Comparison of ENCODE assay signal across 23 cellular contexts in genomic region chr3:184652465-184652864, GRCh38. TPM values are rescaled to one million over a fixed set of nuclear protein-coding genes. Genes with fewer than 3 reads are reported as not detected.
A peak's percentile ranks its signal among the peaks of the same experiment; 100 is the strongest.
DNase-seq lines count a peak whose midpoint lies in the region; ATAC-seq and TF ChIP-seq lines count a peak whose summit lies in the region.
"Had no signal": no experiment of that assay in that cellular context is flagged by ENCODE, and none has a peak within 500 bp of the region (broad histone marks: within the 10 kb centered on the region; RNA-seq: fewer than 3 reads in every experiment).

No MANE protein-coding gene starts in this region.

- H3K9ac ChIP-seq in mammary epithelial cell (ENCODE audit: insufficient read depth, low read length): peak overlapping the region; percentile 64

- H3K4me1 ChIP-seq in heart left ventricle (peaks cover 0 to 20% (median 0%) of the 10 kb centered on the region in 12 donors), mammary epithelial cell (ENCODE audit: insufficient read depth, low read length) (peaks cover 50% of the 10 kb centered on the region), GM23338 (ENCODE audit: insufficient read depth) (peaks cover 12% of the 10 kb centered on the region)
- H3K4me1 ChIP-seq: HAP-1, pancreas, upper lobe of left lung had no signal

- H3K27ac ChIP-seq in heart left ventricle (no peak overlapping the region), mammary epithelial cell (ENCODE audit: insufficient read depth, low read depth, low read length) (peak overlapping the region; percentile 96), GM23338 (ENCODE audit: low read depth) (no peak overlapping the region)
- H3K27ac ChIP-seq: pancreas, upper lobe of left lung had no signal

- ATAC-seq in left ventricle myocardium superior: no peak
- ATAC-seq in heart left ventricle: no peak
- no peak for ATAC-seq in GM23338
- no peak for ATAC-seq in GM18868 (IDR thresholded peaks at IDR 0.05; ENCODE audit: unreplicated experiment)
- ATAC-seq: CD8-positive, alpha-beta T cell; stimulated activated effector memory CD8-positive, alpha-beta T cell treated with anti-CD3 and anti-CD28 coated beads, Interleukin-12 subunit alpha, Interleukin-12 subunit beta, amount 100 ng/mL, for 72 hours had no signal

- H3K9me3 ChIP-seq in heart left ventricle (peaks cover 0 to 7% (median 0%) of the 10 kb centered on the region in 12 donors), mammary epithelial cell (replicated peaks; ENCODE audit: insufficient read depth, low read length) (no peaks in the 10 kb centered on the region)
- H3K9me3 ChIP-seq: HAP-1, pancreas, upper lobe of left lung had no signal

- TF ChIP-seq CTCF in heart left ventricle (IDR thresholded peaks at IDR 0.05): no peak
- no peak for TF ChIP-seq CTCF in mammary epithelial cell (conservative IDR thresholded peaks at IDR 0.05 in 1 of 2, IDR thresholded peaks at IDR 0.05 in 1 of 2; ENCODE audit: extremely low read depth in 1 of 2, insufficient read depth in 1 of 2, low read depth in 1 of 2, low read length in 2 of 2)
- TF ChIP-seq CTCF in mesothelial cell of epicardium (IDR thresholded peaks at IDR 0.05; ENCODE audit: unreplicated experiment): no peak
- TF ChIP-seq CTCF in GM23338 (conservative IDR thresholded peaks at IDR 0.05; ENCODE audit: low read depth in 2 of 2): no peak

- peaks cover 44% of the 10 kb centered on the region for H3K4me1 Mint-ChIP-seq in mesothelial cell of epicardium
- H3K4me1 Mint-ChIP-seq in GM23338: peaks cover 21% of the 10 kb centered on the region

- no TSS peak for BruUV-seq in mammary epithelial cell (replicated peaks; lab: Mats Ljungman, UMichigan)

- WGBS in heart left ventricle, 4 donors: 72 to 84% (median 80%) methylated on average over 6 of the region's 6 CpGs
- 6% methylated on average over 6 of the region's 6 CpGs for WGBS in mammary epithelial cell (ENCODE audit: low coverage, missing lambda C conversion rate)

- in situ Hi-C loops in mammary epithelial cell (cut with MboI; ENCODE audit: low sequenced_read_pairs in 2 of 2): loop anchor here in 1 of 2 donors (5.0 to 10.0 kb wide), 3 partner anchors 50 to 112 kb away; no protein-coding TSS in a partner anchor

- H3K4me3 Mint-ChIP-seq in mesothelial cell of epicardium: no peak overlapping the region
- H3K4me3 Mint-ChIP-seq in GM23338: no peak overlapping the region
- H3K4me3 Mint-ChIP-seq: activated naive CD4-positive, alpha-beta T cell treated with anti-CD3 and anti-CD28 coated beads for 36 hours; CD8-positive, alpha-beta T cell; stimulated activated effector memory CD8-positive, alpha-beta T cell treated with anti-CD3 and anti-CD28 coated beads, Interleukin-12 subunit alpha, Interleukin-12 subunit beta, amount 100 ng/mL, for 72 hours; T-helper 2 cell treated with Interferon-gamma antibody and Interleukin-4, amounts not matched to agents 5 μg/mL and 100 μg/mL, for 36 hours had no signal

- no peak for TF ChIP-seq POLR2A in heart left ventricle (IDR thresholded peaks at IDR 0.05)

- H3K4me3 ChIP-seq in heart left ventricle (no peak overlapping the region), mammary epithelial cell (replicated peaks in 1 of 3; ENCODE audit: insufficient read depth in 1 of 3, low read depth in 2 of 3, low read length in 3 of 3) (no peak overlapping the region), GM23338 (no peak overlapping the region)
- H3K4me3 ChIP-seq: HAP-1, pancreas, upper lobe of left lung had no signal

- H3K36me3 Mint-ChIP-seq in mesothelial cell of epicardium: peaks cover 5% of the 10 kb centered on the region
- H3K36me3 Mint-ChIP-seq in GM23338 (ENCODE audit: low read depth): no peaks in the 10 kb centered on the region
- H3K36me3 Mint-ChIP-seq: CD8-positive, alpha-beta T cell; stimulated activated effector memory CD8-positive, alpha-beta T cell treated with anti-CD3 and anti-CD28 coated beads, Interleukin-12 subunit alpha, Interleukin-12 subunit beta, amount 100 ng/mL, for 72 hours had no signal

- H3K79me2 ChIP-seq in mammary epithelial cell (ENCODE audit: insufficient read depth, low read length): no peaks in the 10 kb centered on the region
- no peaks in the 10 kb centered on the region for H3K79me2 ChIP-seq in GM23338 (replicated peaks; ENCODE audit: insufficient read depth)

- H3K9me3 Mint-ChIP-seq in mesothelial cell of epicardium (peaks cover 6% of the 10 kb centered on the region), GM23338 (peaks cover 3% of the 10 kb centered on the region; the same call in 1 of the 3 replicates)
- H3K9me3 Mint-ChIP-seq: CD8-positive, alpha-beta T cell; stimulated activated effector memory CD8-positive, alpha-beta T cell treated with anti-CD3 and anti-CD28 coated beads, Interleukin-12 subunit alpha, Interleukin-12 subunit beta, amount 100 ng/mL, for 72 hours; T-helper 2 cell treated with Interferon-gamma antibody and Interleukin-4, amounts not matched to agents 5 μg/mL and 100 μg/mL, for 36 hours had no signal

- CTCF ChIA-PET in mammary epithelial cell (lab: Charles Lee; ENCODE audit: low non-redundant PET): no interaction called here

- DNase-seq in left ventricle myocardium superior (peak; percentile 11), heart left ventricle (no peak), mammary epithelial cell (peak; percentile 83), mesothelial cell of epicardium (ENCODE audit: low spot score in 2 of 2, unreplicated experiment in 2 of 2) (no peak), GM23338 (ENCODE audit: low spot score) (no peak), NCI-H1105 (lab: John Stamatoyannopoulos, UW) (no peak)
- no peak for DNase-seq in activated naive CD4-positive, alpha-beta T cell treated with Interleukin-2 at 50 U/mL for 16 hours
- DNase-seq: ACHN; activated CD4-positive, CD25-positive, alpha-beta regulatory T cell treated with anti-CD3 and anti-CD28 coated beads, Interleukin-2, amount 50 U/mL, for 72 hours; activated CD8-positive, alpha-beta memory T cell treated with anti-CD3 and anti-CD28 coated beads, Interleukin-2, amount 50 U/mL, for 4 hours; activated naive CD4-positive, alpha-beta T cell treated with anti-CD3 and anti-CD28 coated beads for 36 hours; CD8-positive, alpha-beta T cell; effector memory CD4-positive, alpha-beta T cell; IMR-90; NCI-H1417; NCI-H345; pancreas; SIG-M5; upper lobe of left lung had no signal

- H3K36me3 ChIP-seq in heart left ventricle (no peaks in the 10 kb centered on the region), mammary epithelial cell (ENCODE audit: insufficient read depth, low read length) (no peaks in the 10 kb centered on the region), GM23338 (ENCODE audit: insufficient read depth) (no peaks in the 10 kb centered on the region)
- H3K36me3 ChIP-seq: HAP-1, pancreas, upper lobe of left lung had no signal

- no peaks in the 10 kb centered on the region for H3F3A ChIP-seq in GM23338 (replicated peaks; ENCODE audit: low read depth)

- H4K20me1 ChIP-seq in mammary epithelial cell (ENCODE audit: insufficient read depth, low read length) (no peaks in the 10 kb centered on the region), GM23338 (replicated peaks; ENCODE audit: insufficient read depth) (no peaks in the 10 kb centered on the region)

- no peaks in the 10 kb centered on the region for H3K9me2 ChIP-seq in GM23338 (ENCODE audit: insufficient read depth)

- H3K27me3 Mint-ChIP-seq in mesothelial cell of epicardium (ENCODE audit: low read depth) (no peaks in the 10 kb centered on the region), GM23338 (ENCODE audit: insufficient read depth, low read depth, poor library complexity) (peaks cover 28% of the 10 kb centered on the region)

- intact Hi-C loops in left ventricle myocardium superior (cut with micrococcal nuclease): no loop called here
- intact Hi-C loops in heart left ventricle (cut with DNase I): no loop called here
- intact Hi-C loops in mammary epithelial cell (cut with micrococcal nuclease): loop anchor here (1.0 to 10.0 kb wide), 5 partner anchors 16 to 113 kb away; partner anchors contain the start of gene MAGEF1

- no peaks in the 10 kb centered on the region for H3K27me3 ChIP-seq in heart left ventricle
- H3K27me3 ChIP-seq in mammary epithelial cell (ENCODE audit: insufficient read depth, low read length): no peaks in the 10 kb centered on the region
- H3K27me3 ChIP-seq in GM23338 (ENCODE audit: insufficient read depth): no peaks in the 10 kb centered on the region
- H3K27me3 ChIP-seq: pancreas, upper lobe of left lung had no signal

- dilution Hi-C loops in mammary epithelial cell (cut with HindIII; ENCODE audit: low sequenced_read_pairs): no loop called here

- H3K4me2 ChIP-seq in mammary epithelial cell (ENCODE audit: insufficient read depth, low read depth, low read length) (peak overlapping the region; percentile 47), GM23338 (no peak overlapping the region)

- peak overlapping the region; percentile 66 for H3K27ac Mint-ChIP-seq in mesothelial cell of epicardium
- H3K27ac Mint-ChIP-seq in GM23338: no peak overlapping the region
- H3K27ac Mint-ChIP-seq: activated naive CD4-positive, alpha-beta T cell treated with anti-CD3 and anti-CD28 coated beads for 36 hours; CD8-positive, alpha-beta T cell; stimulated activated effector memory CD8-positive, alpha-beta T cell treated with anti-CD3 and anti-CD28 coated beads, Interleukin-12 subunit alpha, Interleukin-12 subunit beta, amount 100 ng/mL, for 72 hours; T-helper 2 cell treated with Interferon-gamma antibody and Interleukin-4, amounts not matched to agents 5 μg/mL and 100 μg/mL, for 36 hours had no signal

- H2AFZ ChIP-seq in mammary epithelial cell (ENCODE audit: low read depth, low read length): peak overlapping the region; percentile 73
- no peak overlapping the region; the same call in 1 of the 2 replicates for H2AFZ ChIP-seq in GM23338

TF ChIP-seq in GM23338, 12 proteins besides CTCF, POLR2A, EP300 and RAD21:
- TF ChIP-seq EZH2 (IDR thresholded peaks at IDR 0.05; ENCODE audit: low read depth, unreplicated experiment) (no peak), CREB1 (CRISPR knock-in tag; IDR thresholded peaks at IDR 0.05; ENCODE audit: low read depth) (no peak), NANOG (IDR thresholded peaks at IDR 0.05; ENCODE audit: borderline replicate concordance) (no peak)
TF ChIP-seq in GM23338: peak in this region for 0.

RNA-seq across cellular contexts. Expression of gene MAGEF1, which starts 59.4 kb away (rescaled TPM):
- total RNA-seq in left ventricle myocardium superior (27.4 TPM), heart left ventricle (10 to 100 TPM; 27.1 to 36.4 (median 32.6) TPM), mammary epithelial cell (10 to 100 TPM; 19.0 to 27.8 TPM), mesothelial cell of epicardium (67.6 to 68.9 TPM (median 68.4 TPM) in 3 replicates)
- polyA plus RNA-seq in heart left ventricle (10 to 100 TPM; 24.7 to 31.6 TPM), mammary epithelial cell (14.3 TPM), GM23338 (2016; fragmentation: Nextera tagmentation; extraction: Ambion mirVana) (86.6 and 88.7 TPM in 2 replicates)
- 4.4 TPM for polyA minus RNA-seq in mammary epithelial cell
- total RNA-seq in GM23338 (2014; rRNA removed; shearing (Covaris generic)): 66.5 and 79.4 TPM in 2 replicates

Comparison
In these comparisons a context has a peak if more than half of its experiments do, and no peak if none do; other contexts are left out.
1. DNase-seq: peak in left ventricle myocardium superior (single experiment) and mammary epithelial cell (single experiment); none in heart left ventricle (0 of 5), mesothelial cell of epicardium (0 of 2), activated naive CD4-positive, alpha-beta T cell treated with Interleukin-2 at 50 U/mL for 16 hours (single experiment), GM23338 (single experiment) and NCI-H1105 (single experiment).